In the genomic region with DNA sequence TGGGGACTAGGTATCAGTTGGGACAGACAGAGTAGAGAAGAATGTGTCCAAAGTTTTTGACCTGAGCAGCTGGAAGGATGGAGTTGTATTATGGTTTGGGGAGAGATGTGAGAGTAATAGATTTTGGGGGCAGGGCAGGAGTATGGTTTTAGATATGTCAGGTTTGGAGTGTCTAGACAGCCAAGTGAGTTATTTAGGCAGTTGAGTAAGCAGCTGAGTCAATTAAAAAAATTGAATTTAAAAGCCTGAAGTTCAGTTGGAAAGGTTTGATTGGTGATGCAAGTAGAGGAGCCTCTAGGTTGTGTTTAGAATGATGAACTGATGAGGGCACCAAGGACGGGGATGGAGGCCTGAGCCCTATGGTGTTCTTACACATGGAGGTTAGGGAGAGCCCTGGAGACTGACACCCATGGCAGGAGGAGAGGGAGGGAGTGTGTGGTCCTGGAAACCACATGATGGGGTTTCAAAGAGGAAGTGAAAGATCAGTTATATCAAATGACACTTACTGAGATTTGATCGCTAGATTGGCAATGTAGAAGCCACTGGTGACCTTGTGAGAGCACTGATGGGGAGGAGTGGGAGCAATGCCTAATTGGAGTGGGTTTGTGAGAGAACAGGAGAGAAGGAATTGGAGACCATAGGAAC, we compare ENCODE assay signal across 9 cellular contexts. TPM values are rescaled to one million over a fixed set of nuclear protein-coding genes. Genes with fewer than 3 reads are reported as not detected.
A peak's percentile ranks its signal among the peaks of the same experiment; 100 is the strongest.
DNase-seq lines count a peak whose midpoint lies in the region; ATAC-seq and TF ChIP-seq lines count a peak whose summit lies in the region.
"Had no signal": no experiment of that assay in that cellular context is flagged by ENCODE, and none has a peak within 500 bp of the region (broad histone marks: within the 10 kb centered on the region; RNA-seq: fewer than 3 reads in every experiment).

No MANE protein-coding gene starts in this region.

- H3K14ac ChIP-seq in H9 (ENCODE audit: insufficient read depth, low read length) = peak overlapping the region; percentile 6; the same call in 1 of the 2 replicates

- H3K79me2 ChIP-seq in H9 (ENCODE audit: insufficient read depth, low read length) = peaks cover 34% of the 10 kb centered on the region; the same call in 1 of the 2 replicates
- H3K79me2 ChIP-seq in OCI-LY7 (ENCODE audit: insufficient read depth, low read depth, low read length) = no peaks in the 10 kb centered on the region

- H3K9me3 Mint-ChIP-seq in H9 = no peaks in the 10 kb centered on the region

- no peaks in the 10 kb centered on the region for H3K23me2 ChIP-seq in H9 (ENCODE audit: insufficient read length, low read depth, low read length, poor library complexity, severe bottlenecking)

- H3T11ph ChIP-seq in H9 (ENCODE audit: low read length) = no peak overlapping the region

- H3K27me3 ChIP-seq in H9 (ENCODE audit: insufficient read depth, low read length) = no peaks in the 10 kb centered on the region
- no peaks in the 10 kb centered on the region for H3K27me3 ChIP-seq in tibial nerve

- CTCF ChIA-PET in OCI-LY7 (lab: Charles Lee; ENCODE audit: unreplicated experiment) = interaction anchor here (0.8 kb wide), 1 partner anchor 24 kb away, joined by 3 read pairs; no protein-coding TSS in a partner anchor

- no peak overlapping the region for H4K8ac ChIP-seq in H9 (replicated peaks; ENCODE audit: insufficient read length, low read depth, low read length)

- peaks cover 14% of the 10 kb centered on the region for H3K79me1 ChIP-seq in H9 (ENCODE audit: insufficient read depth, low read depth, low read length, poor library complexity, severe bottlenecking)

- no CpG with 5 or more reads among the region's 2 CpGs for WGBS in H9 (ENCODE audit: extremely low coverage, insufficient read length, low lambda C conversion rate)
- 71 to 72% methylated on average over 2 of the region's 2 CpGs for WGBS in tibial nerve, 2 donors

- no peak overlapping the region for H3K27ac ChIP-seq in H9 (ENCODE audit: insufficient read length, low read depth, low read length)
- no peak overlapping the region for H3K27ac ChIP-seq in OCI-LY7 (ENCODE audit: low read depth, low read length, poor library complexity, severe bottlenecking)
- H3K27ac ChIP-seq in tibial nerve = peak overlapping the region in 2 of 4 donors; percentile 72 to 86

- H3K27ac Mint-ChIP-seq in H9 = no peak overlapping the region

- peak; percentile 58 for ATAC-seq in GM18498 (IDR thresholded peaks at IDR 0.05; ENCODE audit: unreplicated experiment)
- ATAC-seq in left colon = no peak

- no peaks in the 10 kb centered on the region for H3K36me3 ChIP-seq in OCI-LY7 (ENCODE audit: insufficient read depth, low read length)
- H3K36me3 ChIP-seq in tibial nerve = no peaks in the 10 kb centered on the region

- H2BK12ac ChIP-seq in H9 (ENCODE audit: insufficient read length, low read depth, low read length) = no peak overlapping the region

- H4K5ac ChIP-seq in H9 (ENCODE audit: insufficient read length, low read depth, low read length) = no peak overlapping the region

- TF ChIP-seq EP300 in tibial nerve (IDR thresholded peaks at IDR 0.05) = no peak

- H3K4me2 ChIP-seq in H9 (ENCODE audit: insufficient read depth, insufficient read length, low read length) = no peak overlapping the region
- peak overlapping the region; percentile 69 for H3K4me2 ChIP-seq in OCI-LY7 (ENCODE audit: low read length)

- H2BK15ac ChIP-seq in H9 (ENCODE audit: low read depth, low read length) = no peak overlapping the region

- no TSS peak for BruUV-seq in OCI-LY7 (replicated peaks; lab: Mats Ljungman, UMichigan)

- H3K27me3 Mint-ChIP-seq in H9 (ENCODE audit: low read depth) = no peaks in the 10 kb centered on the region

- H3K4me3 ChIP-seq in OCI-LY7 (ENCODE audit: low read depth, low read length, poor library complexity, severe bottlenecking) = peak overlapping the region; percentile 36
- H3K4me3 ChIP-seq in tibial nerve = peak overlapping the region in 1 of 4 donors; percentile 7

- intact Hi-C loops in OCI-LY7 (cut with micrococcal nuclease; ENCODE audit: unreplicated experiment) (no loop called here), left colon (cut with DNase I, micrococcal nuclease) (no loop called here)

- no peak overlapping the region for H2BK5ac ChIP-seq in H9 (ENCODE audit: insufficient read length, low read length)

- H4K91ac ChIP-seq in H9 (ENCODE audit: insufficient read length, low read depth, low read length) = no peak overlapping the region

- peaks cover 2 to 11% (median 9%) of the 10 kb centered on the region in 3 experiments; a peak in 6 of 7 replicates for H3K36me3 Mint-ChIP-seq in H9 (ENCODE audit: insufficient read depth in 1 of 3, low read depth in 3 of 3)

- POLR2A ChIA-PET in OCI-LY7 (lab: Charles Lee) = no interaction called here

- DNase-seq in H9 = no peak
- peak; percentile 35 for DNase-seq in OCI-LY7 (ENCODE audit: low spot score)
- DNase-seq in germinal center (ENCODE audit: low spot score) = peak; percentile 39
- DNase-seq in SKM-1 treated with dmso at 0.1 percent for 144 hours (lab: John Stamatoyannopoulos, UW; ENCODE audit: unreplicated experiment) = no peak
- DNase-seq in tibial nerve (ENCODE audit: low spot score in 2 of 2) = no peak
- DNase-seq in left colon = no peak
- DNase-seq in NCI-H2171 (lab: John Stamatoyannopoulos, UW) = no peak
- DNase-seq: NCI-H82 had no signal

- no peak overlapping the region for H3K4ac ChIP-seq in H9 (ENCODE audit: low read depth, low read length)

- H3K18ac ChIP-seq in H9 (ENCODE audit: insufficient read length, low read depth, low read length) = no peak overlapping the region

- H2AFZ ChIP-seq in H9 (ENCODE audit: low read length) (no peak overlapping the region), OCI-LY7 (ENCODE audit: low read length) (peak overlapping the region; percentile 56; the same call in 1 of the 2 replicates)

- H3K4me3 Mint-ChIP-seq in H9 = no peak overlapping the region

- no peak overlapping the region for H2BK120ac ChIP-seq in H9 (ENCODE audit: low read depth, low read length, poor library complexity, severe bottlenecking)

- H2AK5ac ChIP-seq in H9 (ENCODE audit: insufficient read length, low read length) = no peak overlapping the region

- peaks cover 66% of the 10 kb centered on the region in 2 experiments for H3K4me1 Mint-ChIP-seq in H9

- H3K9ac ChIP-seq in H9 (ENCODE audit: extremely low read depth, insufficient read length, low read length) = no peak overlapping the region

- H3K23ac ChIP-seq in H9 (ENCODE audit: insufficient read length, low read depth, low read length) = no peak overlapping the region

- TF ChIP-seq POLR2A in tibial nerve (IDR thresholded peaks at IDR 0.05) = no peak

- H3K56ac ChIP-seq in H9 (ENCODE audit: insufficient read length, low read depth, low read length) = no peak overlapping the region

- H4K20me1 ChIP-seq in H9 (ENCODE audit: control insufficient read depth, insufficient read depth, insufficient read length) = no peaks in the 10 kb centered on the region
- no peaks in the 10 kb centered on the region for H4K20me1 ChIP-seq in OCI-LY7 (ENCODE audit: insufficient read depth, low read length)

- peaks cover 38% of the 10 kb centered on the region for H3K4me1 ChIP-seq in H9 (ENCODE audit: insufficient read depth, low read length)
- peaks cover 11% of the 10 kb centered on the region for H3K4me1 ChIP-seq in OCI-LY7 (ENCODE audit: insufficient read depth, low read length, poor library complexity, severe bottlenecking)
- H3K4me1 ChIP-seq in tibial nerve = peaks cover 0 to 92% (median 59%) of the 10 kb centered on the region in 4 donors

- H3K9me2 ChIP-seq in OCI-LY7 (ENCODE audit: insufficient read depth, low read length) = no peaks in the 10 kb centered on the region

- TF ChIP-seq CTCF in H9 (conservative IDR thresholded peaks at IDR 0.05) (no peak), OCI-LY7 (conservative IDR thresholded peaks at IDR 0.05; ENCODE audit: low read length) (no peak), tibial nerve (IDR thresholded peaks at IDR 0.05) (no peak)

- no peak overlapping the region for H2BK20ac ChIP-seq in H9 (ENCODE audit: low read depth, low read length, poor library complexity, severe bottlenecking)

- H3K9me3 ChIP-seq in H9 (ENCODE audit: control insufficient read depth, low read depth, low read length) (no peaks in the 10 kb centered on the region), OCI-LY7 (ENCODE audit: low read length) (no peaks in the 10 kb centered on the region), tibial nerve (no peaks in the 10 kb centered on the region)

RNA-seq across cellular contexts. Expression of gene ITGA6, which starts 10.2 kb away (rescaled TPM):
- total RNA-seq in H9 (2021) (78.3 and 78.9 TPM in 2 replicates), OCI-LY7 (2022) (0.24 and 0.38 TPM in 2 replicates), tibial nerve (100 to 1,000 TPM; 254 to 586 (median 471) TPM), left colon (100 to 1,000 TPM; 159 to 218 TPM)
- not detected in 2 replicates for total RNA-seq in OCI-LY7 (2014; rRNA removed; shearing (Covaris generic))

Comparison
In these comparisons a context has a peak if more than half of its experiments do, and no peak if none do; other contexts are left out.
1. DNase-seq: peak in OCI-LY7 (single experiment) and germinal center (single experiment); none in H9 (single experiment), SKM-1 treated with dmso at 0.1 percent for 144 hours (single experiment), tibial nerve (0 of 2), left colon (0 of 2) and NCI-H2171 (single experiment).
2. RNA of gene ITGA6, which starts 10.2 kb away (total RNA-seq): 254 to 586 TPM in tibial nerve, 159 to 218 TPM in left colon and 78.3 to 78.9 TPM in H9; 0.24 to 0.38 TPM in OCI-LY7; every median in the first group is over 10 times any median in the second.